Comparison of ENCODE assay signal across 7 cellular contexts in the genomic region with DNA sequence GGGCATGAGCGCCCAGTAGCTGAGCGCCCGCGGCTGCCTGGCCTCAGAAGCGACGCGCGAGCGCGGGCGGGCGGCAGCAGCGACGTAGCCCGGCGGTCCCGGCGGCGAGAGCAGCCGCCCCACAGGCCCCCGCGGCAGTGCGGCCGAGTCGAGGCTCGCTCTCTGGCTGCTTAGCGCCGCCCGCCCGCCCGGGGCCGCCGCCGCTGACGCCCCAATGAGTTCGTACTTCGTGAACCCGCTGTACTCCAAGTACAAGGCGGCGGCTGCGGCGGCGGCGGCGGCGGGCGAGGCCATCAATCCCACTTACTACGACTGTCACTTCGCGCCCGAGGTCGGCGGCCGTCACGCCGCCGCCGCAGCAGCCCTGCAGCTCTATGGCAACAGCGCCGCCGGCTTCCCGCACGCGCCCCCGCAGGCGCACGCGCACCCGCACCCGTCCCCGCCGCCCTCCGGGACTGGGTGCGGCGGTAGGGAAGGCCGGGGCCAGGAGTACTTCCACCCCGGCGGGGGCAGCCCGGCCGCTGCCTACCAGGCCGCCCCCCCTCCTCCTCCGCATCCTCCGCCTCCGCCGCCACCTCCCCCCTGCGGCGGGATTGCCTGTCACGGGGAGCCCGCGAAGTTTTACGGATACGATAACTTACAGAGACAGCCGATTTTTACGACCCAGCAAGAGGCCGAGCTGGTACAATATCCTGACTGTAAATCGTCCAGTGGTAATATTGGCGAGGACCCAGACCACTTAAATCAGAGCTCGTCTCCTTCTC. TPM values are rescaled to one million over a fixed set of nuclear protein-coding genes. Genes with fewer than 3 reads are reported as not detected.
DNase-seq lines count a peak whose midpoint lies in the region; ATAC-seq and TF ChIP-seq lines count a peak whose summit lies in the region.

No MANE protein-coding gene starts in this region.

- no peak overlapping the region for H3K4me2 ChIP-seq in parathyroid adenoma (ENCODE audit: low read length)

- ATAC-seq in esophagus mucosa, result peak; percentile 24

- H3K36me3 ChIP-seq in HAP-1 (replicated peaks), result no peaks in the 10 kb centered on the region
- no peaks in the 10 kb centered on the region for H3K36me3 ChIP-seq in parathyroid adenoma (ENCODE audit: control insufficient read depth, insufficient read depth, low read length)

- H3K27me3 ChIP-seq in HAP-1 (ENCODE audit: low read depth) (no peaks in the 10 kb centered on the region), parathyroid adenoma (ENCODE audit: control insufficient read depth, insufficient read depth, low read length) (peaks cover 18% of the 10 kb centered on the region)

- no peaks in the 10 kb centered on the region for H3K79me2 ChIP-seq in parathyroid adenoma

- peak in 1 of 2 experiments; percentile 68 for DNase-seq in HAP-1 (ENCODE audit: low spot score in 2 of 2)
- peak; percentile 61 for DNase-seq in SK-MEL-5 (ENCODE audit: low read depth, low spot score)
- DNase-seq in occipital lobe (lab: John Stamatoyannopoulos, UW), result no peak
- no peak for DNase-seq in hippocampal formation (lab: John Stamatoyannopoulos, UW)
- DNase-seq in NCI-H187 treated with DMSO at 0.1 percent for 48 hours (lab: John Stamatoyannopoulos, UW), result no peak

- no peaks in the 10 kb centered on the region for H3K9me3 ChIP-seq in HAP-1
- H3K9me3 ChIP-seq in parathyroid adenoma (ENCODE audit: control insufficient read depth, low read length), result peaks cover 4% of the 10 kb centered on the region

- no peak overlapping the region for H3K9ac ChIP-seq in parathyroid adenoma

- no peak overlapping the region for H3K27ac ChIP-seq in parathyroid adenoma

- H3K4me1 ChIP-seq in HAP-1 (peaks cover 17% of the 10 kb centered on the region), parathyroid adenoma (no peaks in the 10 kb centered on the region)

- H3K4me3 ChIP-seq in HAP-1 (peak overlapping the region; percentile 42), parathyroid adenoma (ENCODE audit: low read depth, low read length) (peak overlapping the region; percentile 23)

- in situ Hi-C loops in HAP-1 (cut with MboI; ENCODE audit: low sequenced_read_pairs) (no loop called here), SK-MEL-5 (cut with HindIII; ENCODE audit: low pct_unique_long_range_greater_than_20kb, low sequenced_read_pairs) (no loop called here)

- no peak for TF ChIP-seq CTCF in parathyroid adenoma (IDR thresholded peaks at IDR 0.05)

- H2AFZ ChIP-seq in parathyroid adenoma, result no peak overlapping the region

RNA-seq across cellular contexts. Expression of gene HOXD8, which starts 0.8 kb away (rescaled TPM):
- 14.5 and 19.7 TPM in 2 replicates for total RNA-seq in SK-MEL-5 (2014; rRNA removed; shearing (Covaris generic))
- 16.7 and 17.6 TPM in 2 replicates for polyA plus RNA-seq in SK-MEL-5 (2015; cell fraction: cytosol; rRNA removed)
- polyA plus RNA-seq in SK-MEL-5 (2015; cell fraction: nucleus; rRNA removed), result 8.1 and 21.4 TPM in 2 replicates
- total RNA-seq in esophagus mucosa, result 0.88 TPM
- total RNA-seq in occipital lobe, result not detected

RNA-seq across cellular contexts. Expression of gene HOXD9, which starts 7.8 kb away (rescaled TPM):
- 0.18 and 0.59 TPM in 2 replicates for total RNA-seq in SK-MEL-5 (2014; rRNA removed; shearing (Covaris generic))
- 0.85 TPM in 2 replicates for polyA plus RNA-seq in SK-MEL-5 (2015; cell fraction: cytosol; rRNA removed)
- 2.3 and 4.1 TPM in 2 replicates for polyA plus RNA-seq in SK-MEL-5 (2015; cell fraction: nucleus; rRNA removed)
- total RNA-seq in esophagus mucosa (1.1 TPM), occipital lobe (not detected)

RNA-seq across cellular contexts. Expression of gene HOXD10, which starts 13.8 kb away (rescaled TPM):
- total RNA-seq in SK-MEL-5 (2014; rRNA removed; shearing (Covaris generic)), result 1.3 TPM in 1 of 2 replicates, not detected in the other
- 0.29 TPM in 1 of 2 replicates, not detected in the other for polyA plus RNA-seq in SK-MEL-5 (2015; cell fraction: cytosol; rRNA removed)
- 0.32 and 1.7 TPM in 2 replicates for polyA plus RNA-seq in SK-MEL-5 (2015; cell fraction: nucleus; rRNA removed)
- total RNA-seq in esophagus mucosa (0.24 TPM), occipital lobe (not detected)

RNA-seq across cellular contexts. Expression of gene HOXD4, which starts 21.0 kb away (rescaled TPM):
- total RNA-seq in SK-MEL-5 (2014; rRNA removed; shearing (Covaris generic)), result 3.6 and 4.2 TPM in 2 replicates
- polyA plus RNA-seq in SK-MEL-5 (2015; cell fraction: cytosol; rRNA removed), result 7.0 and 8.4 TPM in 2 replicates
- 27.4 and 30.7 TPM in 2 replicates for polyA plus RNA-seq in SK-MEL-5 (2015; cell fraction: nucleus; rRNA removed)
- total RNA-seq in esophagus mucosa (0.36 TPM), occipital lobe (not detected)

RNA-seq across cellular contexts. Expression of gene HOXD11, which starts 23.3 kb away (rescaled TPM):
- 0.37 and 0.53 TPM in 2 replicates for total RNA-seq in SK-MEL-5 (2014; rRNA removed; shearing (Covaris generic))
- 0.30 and 1.0 TPM in 2 replicates for polyA plus RNA-seq in SK-MEL-5 (2015; cell fraction: cytosol; rRNA removed)
- 0.56 TPM in 1 of 2 replicates, not detected in the other for polyA plus RNA-seq in SK-MEL-5 (2015; cell fraction: nucleus; rRNA removed)
- total RNA-seq in esophagus mucosa (not detected), occipital lobe (not detected)
